Comparison of ENCODE assay signal across 30 cellular contexts in the genomic region with DNA sequence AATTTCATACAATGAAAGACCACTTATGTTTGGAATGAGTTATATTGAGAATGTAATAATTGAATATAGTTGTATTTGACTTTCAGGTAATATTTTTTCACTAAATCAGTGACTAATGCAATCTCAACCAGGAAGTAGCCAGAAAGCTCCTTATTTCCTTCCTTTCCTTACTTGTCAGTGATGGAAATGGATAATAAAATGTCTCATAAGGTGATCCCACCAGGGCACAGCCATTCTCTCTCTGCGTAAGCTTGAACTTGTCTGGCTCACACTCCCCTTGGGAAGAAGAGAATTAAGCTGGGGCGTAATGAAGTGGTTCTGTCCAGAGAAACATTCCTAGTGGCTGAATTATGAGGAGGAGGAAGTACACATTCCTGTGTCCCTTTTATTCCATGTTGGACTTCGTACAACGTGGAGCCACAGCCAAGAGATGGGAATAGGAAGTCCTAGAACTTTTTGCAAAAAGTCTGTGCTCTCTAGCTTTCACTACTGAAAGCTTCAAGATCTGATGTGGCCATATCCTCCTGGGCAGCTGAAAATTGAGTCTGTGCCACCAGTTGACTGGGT.
DNase-seq lines count a peak whose midpoint lies in the region; ATAC-seq and FAIRE-seq lines count a peak whose summit lies in the region.
"Had no signal": no experiment of that assay in that cellular context is flagged by ENCODE, and none has a peak within 500 bp of the region (broad histone marks: within the 10 kb centered on the region; RNA-seq: fewer than 3 reads in every experiment).

No MANE protein-coding gene starts in this region.

- H3K27ac ChIP-seq in small intestine (ENCODE audit: low read depth in 1 of 2, low read length in 1 of 2) (peak overlapping the region in 1 of 2 donors; percentile 28), trophoblast cell (ENCODE audit: low read depth, low read length) (no peak overlapping the region)
- H3K27ac ChIP-seq: HL-60, KMS-11, PC-9, suprapubic skin had no signal

- H2BK5ac ChIP-seq in trophoblast cell (ENCODE audit: low read depth, low read length, poor library complexity), result no peak overlapping the region

- H3K79me1 ChIP-seq in trophoblast cell (ENCODE audit: low read length), result no peaks in the 10 kb centered on the region

- no peak overlapping the region for H3K14ac ChIP-seq in trophoblast cell (ENCODE audit: low read length)

- no peak overlapping the region for H4K8ac ChIP-seq in trophoblast cell (ENCODE audit: low read depth, low read length)

- no peak overlapping the region for H4K91ac ChIP-seq in trophoblast cell (ENCODE audit: low read depth, low read length)

- no peak overlapping the region for H2BK120ac ChIP-seq in trophoblast cell (ENCODE audit: insufficient read depth, low read length, poor library complexity)

- FAIRE-seq in small intestine (lab: Jason Lieb, UNC), result no peak
- no peak for FAIRE-seq in urothelium cell line (lab: Jason Lieb, UNC)
- FAIRE-seq: endometrium, H54 had no signal

- no peak overlapping the region for H3K4ac ChIP-seq in trophoblast cell (ENCODE audit: low read depth, low read length)

- intact Hi-C loops in left cardiac atrium (cut with DNase I) (no loop called here), Right ventricle myocardium inferior (cut with DNase I) (no loop called here), left colon (cut with DNase I, micrococcal nuclease) (no loop called here)

- H2AFZ ChIP-seq in trophoblast cell (ENCODE audit: insufficient read depth, low read length, poor library complexity), result no peak overlapping the region
- H2AFZ ChIP-seq: PC-9 had no signal

- H3K23ac ChIP-seq in trophoblast cell (ENCODE audit: low read length), result no peak overlapping the region

- H3K79me2 ChIP-seq in trophoblast cell (ENCODE audit: control insufficient read depth, insufficient read depth, low read length, poor library complexity), result no peaks in the 10 kb centered on the region

- H3K4me3 ChIP-seq in small intestine (ENCODE audit: low read depth in 1 of 2, low read length in 2 of 2), result no peak overlapping the region
- H3K4me3 ChIP-seq in trophoblast cell (ENCODE audit: low read depth, low read length), result no peak overlapping the region
- H3K4me3 ChIP-seq: left lung, PC-9, suprapubic skin had no signal

- DNase-seq in left cardiac atrium (no peak), Right ventricle myocardium inferior (ENCODE audit: missing footprints) (no peak), dermis blood vessel endothelial cell (peak; percentile 47), left colon (no peak), small intestine (peak; percentile 77), urothelium cell line (ENCODE audit: low spot score) (no peak), trophoblast cell (no peak)
- DNase-seq: activated CD4-positive, alpha-beta T cell treated with anti-CD3 and anti-CD28 coated beads, Interleukin-2, amount 50 U/mL, for 4 hours; activated T-cell treated with anti-CD3 and anti-CD28 coated beads, Interleukin-2, amount 50 U/mL, for 72 hours; AML-193; CD4-positive, alpha-beta T cell; left lung; midbrain; MM.1S; naive thymus-derived CD8-positive, alpha-beta T cell; NCI-H2029 treated with DMSO at 0.1 percent for 48 hours; NCI-H226; NCI-H69; occipital lobe; PC-9; SHP77 treated with DMSO at 0.1 percent for 48 hours; T-helper 2 cell had no signal

- H3K9ac ChIP-seq in trophoblast cell (ENCODE audit: low read length), result no peak overlapping the region
- H3K9ac ChIP-seq: KMS-11 had no signal

- no peaks in the 10 kb centered on the region for H3K9me3 ChIP-seq in small intestine (ENCODE audit: control insufficient read depth, low read depth)
- peaks cover 2% of the 10 kb centered on the region for H3K9me3 ChIP-seq in trophoblast cell (ENCODE audit: insufficient read depth, low read depth, low read length)
- H3K9me3 ChIP-seq: left lung, suprapubic skin had no signal

- H3K4me2 ChIP-seq in trophoblast cell (ENCODE audit: low read length), result no peak overlapping the region
- H3K4me2 ChIP-seq: KMS-11, PC-9 had no signal

- WGBS in small intestine, 3 donors, result 52 to 56% (median 55%) methylated on average over 4 of the region's 4 CpGs
- no CpG with 5 or more reads among the region's 4 CpGs for WGBS in trophoblast cell (ENCODE audit: extremely low coverage, insufficient coverage, insufficient read length)

- no peak overlapping the region for H4K12ac ChIP-seq in trophoblast cell (ENCODE audit: low read depth, low read length)

- no peak overlapping the region for H2BK12ac ChIP-seq in trophoblast cell (ENCODE audit: low read length)

- ATAC-seq in left cardiac atrium (peak; percentile 38 to 59), Right ventricle myocardium inferior (no peak), left colon (peak; percentile 62), HG03159 (IDR thresholded peaks at IDR 0.05; ENCODE audit: unreplicated experiment) (no peak)
- ATAC-seq: activated CD4-positive, CD25-positive, alpha-beta regulatory T cell treated with anti-CD3 and anti-CD28 coated beads, Interleukin-2, amount 50 U/mL, for 24 hours; activated T-cell treated with anti-CD3 and anti-CD28 coated beads, Interleukin-2, amount 50 U/mL, for 72 hours; left lung; naive thymus-derived CD8-positive, alpha-beta T cell; stimulated activated memory B cell treated with anti-CD40 and anti-IgM and Interleukin-4, amounts not matched to agents 10 μg/mL and 1 μg/mL and 100 μg/mL, for 72 hours had no signal

- H3K36me3 ChIP-seq in small intestine (ENCODE audit: control insufficient read depth in 2 of 2, insufficient read depth in 2 of 2, low read length in 2 of 2), result peaks cover 0 to 2% of the 10 kb centered on the region in 2 donors
- peaks cover 12 to 17% of the 10 kb centered on the region in 2 experiments for H3K36me3 ChIP-seq in trophoblast cell (ENCODE audit: control insufficient read depth in 1 of 2, insufficient read depth in 2 of 2, low read length in 2 of 2)
- H3K36me3 ChIP-seq: suprapubic skin had no signal

- no peak overlapping the region for H3K18ac ChIP-seq in trophoblast cell (ENCODE audit: low read length)

- H2AK5ac ChIP-seq in trophoblast cell (ENCODE audit: low read length), result no peak overlapping the region

- H3K27me3 ChIP-seq in small intestine (ENCODE audit: control insufficient read depth in 2 of 2, insufficient read depth in 2 of 2, low read length in 2 of 2), result no peaks in the 10 kb centered on the region
- no peaks in the 10 kb centered on the region for H3K27me3 ChIP-seq in trophoblast cell (ENCODE audit: insufficient read depth, low read length)
- H3K27me3 ChIP-seq: left lung, suprapubic skin had no signal

- H3K4me1 ChIP-seq in small intestine (ENCODE audit: control insufficient read depth in 2 of 2, insufficient read depth in 1 of 2, low read depth in 1 of 2, low read length in 1 of 2) (no peaks in the 10 kb centered on the region), trophoblast cell (ENCODE audit: control insufficient read depth in 1 of 2, insufficient read depth in 2 of 2, low read length in 2 of 2) (no peaks in the 10 kb centered on the region)
- H3K4me1 ChIP-seq: left lung, suprapubic skin had no signal

Comparison
In these comparisons a context has a peak if more than half of its experiments do, and no peak if none do; other contexts are left out.
1. ATAC-seq: peak in left cardiac atrium (2 of 2) and left colon (single experiment); none in Right ventricle myocardium inferior (single experiment) and HG03159 (single experiment).
2. DNase-seq: peak in dermis blood vessel endothelial cell (single experiment) and small intestine (single experiment); none in left cardiac atrium (single experiment), Right ventricle myocardium inferior (single experiment), left colon (0 of 2), urothelium cell line (single experiment) and trophoblast cell (0 of 2).